In genomic region chr22:43295173-43295572, GRCh38 we compare ENCODE assay signal across 22 cellular contexts. TPM values are rescaled to one million over a fixed set of nuclear protein-coding genes. Genes with fewer than 3 reads are reported as not detected.
"Had no signal": no experiment of that assay in that cellular context is flagged by ENCODE, and none has a peak within 500 bp of the region (broad histone marks: within the 10 kb centered on the region; RNA-seq: fewer than 3 reads in every experiment).

No MANE protein-coding gene starts in this region.

- H3K27ac ChIP-seq: cardiac muscle cell, coronary artery, heart left ventricle, skin epidermis had no signal

- ATAC-seq: activated CD4-positive, alpha-beta T cell treated with anti-CD3 and anti-CD28 coated beads for 36 hours; activated CD8-positive, alpha-beta memory T cell treated with anti-CD3 and anti-CD28 coated beads, Interleukin-2, amount 10 ng/mL, durations not matched to agents 7 days and 5 days; heart left ventricle; left cardiac atrium; natural killer cell; SK-N-SH treated with all-trans-retinoic acid at 6 μM for 48 hours had no signal

- FAIRE-seq: astrocyte, endothelial cell of umbilical vein, frontal cortex had no signal

- H3K36me3 ChIP-seq: cardiac muscle cell, heart left ventricle, prostate gland had no signal

- H3K27me3 ChIP-seq: cardiac muscle cell, heart left ventricle had no signal

- H3K9me3 ChIP-seq: heart left ventricle, prostate gland had no signal

- DNase-seq: activated CD4-positive, alpha-beta memory T cell treated with anti-CD3 and anti-CD28 coated beads for 36 hours; activated CD4-positive, alpha-beta T cell treated with anti-CD3 and anti-CD28 coated beads for 36 hours; activated CD8-positive, alpha-beta memory T cell treated with anti-CD3 and anti-CD28 coated beads, Interleukin-2, amount 10 ng/mL, durations not matched to agents 7 days and 5 days; activated effector memory CD4-positive, alpha-beta T cell treated with Interleukin-2 at 50 U/mL for 16 hours; activated naive CD4-positive, alpha-beta T cell treated with anti-CD3 and anti-CD28 coated beads, Interleukin-2, amount 50 U/mL, for 16 hours; activated T-cell treated with anti-CD3 and anti-CD28 coated beads, Interleukin-2, amount 50 U/mL, for 1 hour; effector CD4-positive, alpha-beta T cell; heart left ventricle; left cardiac atrium; natural killer cell; stimulated activated CD4-positive, alpha-beta T cell treated with anti-CD3 and anti-CD28 coated beads, Interleukin-15, amount 100 ng/mL, for 24 hours; stimulated activated CD4-positive, alpha-beta T cell treated with anti-CD3 and anti-CD28 coated beads, Interleukin-4, amount 100 ng/mL, for 1 hour; stimulated activated naive CD4-positive, alpha-beta T cell treated with Interleukin-2 at 50 U/mL for 16 hours had no signal

- H3K4me3 ChIP-seq: cardiac muscle cell, coronary artery, heart left ventricle, prostate gland, skin epidermis had no signal

RNA-seq across cellular contexts. Expression of gene SCUBE1, which starts 48.0 kb away (rescaled TPM):
- total RNA-seq: activated CD4-positive, alpha-beta memory T cell treated with anti-CD3 and anti-CD28 coated beads for 36 hours; activated CD4-positive, alpha-beta T cell treated with anti-CD3 and anti-CD28 coated beads for 36 hours; endothelial cell of umbilical vein had no signal
- polyA plus RNA-seq: fibroblast of lung had no signal
